In genomic region chr5:143064207-143064606, GRCh38 we compare ENCODE assay signal across 8 cellular contexts.
DNase-seq lines count a peak whose midpoint lies in the region; ATAC-seq and TF ChIP-seq lines count a peak whose summit lies in the region.

No MANE protein-coding gene starts in this region.

- intact Hi-C loops in sciatic nerve (cut with DNase I), result no loop called here

- no peaks in the 10 kb centered on the region for H3K36me3 ChIP-seq in adipocyte (ENCODE audit: control insufficient read depth, insufficient read depth, low read length, severe bottlenecking)
- no peaks in the 10 kb centered on the region for H3K36me3 ChIP-seq in cardiac muscle cell

- peaks cover 62% of the 10 kb centered on the region for H3K4me1 ChIP-seq in adipocyte (ENCODE audit: control insufficient read depth, insufficient read depth, low read length)
- peaks cover 30% of the 10 kb centered on the region for H3K4me1 ChIP-seq in cardiac muscle cell (ENCODE audit: low read depth)

- H3K27ac ChIP-seq in cardiac muscle cell, result peak overlapping the region; percentile 78

- H3K9ac ChIP-seq in adipocyte (ENCODE audit: low read length), result no peak overlapping the region

- no peaks in the 10 kb centered on the region for H3K9me3 ChIP-seq in adipocyte (ENCODE audit: control insufficient read depth, low read length)
- H3K9me3 ChIP-seq in cardiac muscle cell (ENCODE audit: low read depth), result no peaks in the 10 kb centered on the region

- TF ChIP-seq CTCF in cardiac muscle cell (IDR thresholded peaks at IDR 0.05; ENCODE audit: low read depth, low read length), result no peak

- ATAC-seq in sciatic nerve, result peak; percentile 66
- no peak for ATAC-seq in GM18868 (IDR thresholded peaks at IDR 0.05; ENCODE audit: unreplicated experiment)
- no peak for ATAC-seq in HG03045 (IDR thresholded peaks at IDR 0.05; ENCODE audit: unreplicated experiment)

- H3K4me3 ChIP-seq in adipocyte (ENCODE audit: low read length) (peak overlapping the region; percentile 45), cardiac muscle cell (no peak overlapping the region)

- H3K27me3 ChIP-seq in adipocyte (replicated peaks; ENCODE audit: control insufficient read depth, insufficient read depth, low read length) (no peaks in the 10 kb centered on the region), cardiac muscle cell (no peaks in the 10 kb centered on the region)

- DNase-seq in EL, result peak; percentile 34
- no peak for DNase-seq in adipocyte (ENCODE audit: low read depth)
- DNase-seq in cardiac muscle cell (ENCODE audit: low read depth in 1 of 2, low spot score in 1 of 2), result peak in 1 of 2 donors; percentile 60
- no peak for DNase-seq in sciatic nerve (ENCODE audit: low spot score)
- DNase-seq in GOT3 (lab: John Stamatoyannopoulos, UW), result no peak
- DNase-seq in ecto neural progenitor cell (ENCODE audit: low spot score), result no peak
